ENCODE assay signal across 19 cellular contexts in genomic region chr12:107396991-107397390, GRCh38.
DNase-seq lines count a peak whose midpoint lies in the region; ATAC-seq and TF ChIP-seq lines count a peak whose summit lies in the region.
"Had no signal": no experiment of that assay in that cellular context is flagged by ENCODE, and none has a peak within 500 bp of the region (broad histone marks: within the 10 kb centered on the region; RNA-seq: fewer than 3 reads in every experiment).

No MANE protein-coding gene starts in this region.

- H3K36me3 ChIP-seq in smooth muscle cell (ENCODE audit: low read depth), result no peaks in the 10 kb centered on the region
- H3K36me3 ChIP-seq in stomach, result no peaks in the 10 kb centered on the region
- H3K36me3 ChIP-seq: BE2C, colonic mucosa, gastroesophageal sphincter, HAP-1 had no signal

- H3K4me3 ChIP-seq in astrocyte of the spinal cord (ENCODE audit: low read depth, low read length) (no peak overlapping the region), smooth muscle cell (no peak overlapping the region), stomach (no peak overlapping the region)
- H3K4me3 ChIP-seq: colonic mucosa, gastroesophageal sphincter, HAP-1 had no signal

- no peaks in the 10 kb centered on the region for H3K9me3 Mint-ChIP-seq in stimulated activated naive CD8-positive, alpha-beta T cell treated with anti-CD3 and anti-CD28 coated beads, Interleukin-15, amount 100 ng/mL, for 72 hours
- H3K9me3 Mint-ChIP-seq: activated naive CD4-positive, alpha-beta T cell treated with anti-CD3 and anti-CD28 coated beads for 36 hours had no signal

- H3K4me1 ChIP-seq in smooth muscle cell (ENCODE audit: low read depth) (peaks cover 18% of the 10 kb centered on the region), stomach (no peaks in the 10 kb centered on the region)
- H3K4me1 ChIP-seq: colonic mucosa, gastroesophageal sphincter, HAP-1 had no signal

- no peak overlapping the region for H3K4me3 Mint-ChIP-seq in stimulated activated naive CD8-positive, alpha-beta T cell treated with anti-CD3 and anti-CD28 coated beads, Interleukin-15, amount 100 ng/mL, for 72 hours
- H3K4me3 Mint-ChIP-seq: activated naive CD4-positive, alpha-beta T cell treated with anti-CD3 and anti-CD28 coated beads for 36 hours had no signal

- intact Hi-C loops in stomach (cut with DNase I; ENCODE audit: low total_unique reads), result no loop called here

- peaks cover 2% of the 10 kb centered on the region for H3K27me3 ChIP-seq in smooth muscle cell (ENCODE audit: low read depth)
- H3K27me3 ChIP-seq in stomach, result no peaks in the 10 kb centered on the region
- H3K27me3 ChIP-seq: BE2C, colonic mucosa had no signal

- peak overlapping the region; percentile 19 for H3K27ac ChIP-seq in smooth muscle cell (ENCODE audit: low read depth)
- no peak overlapping the region for H3K27ac ChIP-seq in stomach
- H3K27ac ChIP-seq: 22Rv1, colonic mucosa, gastroesophageal sphincter had no signal

- H3K27ac Mint-ChIP-seq in stimulated activated naive CD8-positive, alpha-beta T cell treated with anti-CD3 and anti-CD28 coated beads, Interleukin-15, amount 100 ng/mL, for 72 hours, result no peak overlapping the region
- H3K27ac Mint-ChIP-seq: activated naive CD4-positive, alpha-beta T cell treated with anti-CD3 and anti-CD28 coated beads for 36 hours had no signal

- TF ChIP-seq POLR2A in stomach (IDR thresholded peaks at IDR 0.05), result no peak

- H4K20me1 ChIP-seq in smooth muscle cell (ENCODE audit: low read depth), result no peaks in the 10 kb centered on the region

- no peak overlapping the region for H2AFZ ChIP-seq in smooth muscle cell (ENCODE audit: low read depth)

- H3K4me1 Mint-ChIP-seq in stimulated activated naive CD8-positive, alpha-beta T cell treated with anti-CD3 and anti-CD28 coated beads, Interleukin-15, amount 100 ng/mL, for 72 hours, result peaks cover 100% of the 10 kb centered on the region

- H3K9ac ChIP-seq in smooth muscle cell (ENCODE audit: low read depth), result no peak overlapping the region

- H3F3A ChIP-seq in smooth muscle cell (ENCODE audit: low read depth), result no peaks in the 10 kb centered on the region

- TF ChIP-seq CTCF in astrocyte of the spinal cord (IDR thresholded peaks at IDR 0.05; ENCODE audit: low read depth, low read length) (no peak), smooth muscle cell (IDR thresholded peaks at IDR 0.05; ENCODE audit: borderline replicate concordance, insufficient read depth, poor library complexity, severe bottlenecking) (no peak), stomach (IDR thresholded peaks at IDR 0.05) (no peak)

- H3K27me3 Mint-ChIP-seq in stimulated activated naive CD8-positive, alpha-beta T cell treated with anti-CD3 and anti-CD28 coated beads, Interleukin-15, amount 100 ng/mL, for 72 hours, result no peaks in the 10 kb centered on the region

- ATAC-seq in stimulated activated naive CD8-positive, alpha-beta T cell treated with anti-CD3 and anti-CD28 coated beads, Interleukin-15, amount 100 ng/mL, for 72 hours, result no peak
- ATAC-seq: gastroesophageal sphincter had no signal

- H3K9me3 ChIP-seq in smooth muscle cell (replicated peaks; ENCODE audit: low read depth) (no peaks in the 10 kb centered on the region), stomach (no peaks in the 10 kb centered on the region)
- H3K9me3 ChIP-seq: BE2C, colonic mucosa, gastroesophageal sphincter, HAP-1 had no signal

- 74% methylated on average over 7 of the region's 7 CpGs for WGBS in smooth muscle cell (ENCODE audit: low lambda C conversion rate)
- 47 to 67% (median 56%) methylated on average over 7 of the region's 7 CpGs for WGBS in stomach, 5 donors

- H3K79me2 ChIP-seq in smooth muscle cell (ENCODE audit: low read depth), result no peaks in the 10 kb centered on the region

- in situ Hi-C loops in astrocyte of the spinal cord (cut with HindIII; ENCODE audit: low sequenced_read_pairs), result no loop called here

- TF ChIP-seq EP300 in stomach (IDR thresholded peaks at IDR 0.05), result no peak

- DNase-seq in NCI-H1417 (lab: John Stamatoyannopoulos, UW), result peak in 2 of 3 experiments; percentile 24 to 43
- no peak for DNase-seq in NCI-H1417 treated with DMSO at 0.1 percent for 48 hours (lab: John Stamatoyannopoulos, UW)
- peak; percentile 43 for DNase-seq in astrocyte of the spinal cord (ENCODE audit: low read depth, low spot score)
- DNase-seq in iris pigment epithelial cell (ENCODE audit: low read depth), result peak; percentile 23
- DNase-seq in smooth muscle cell (lab: John Stamatoyannopoulos, UW; ENCODE audit: unreplicated experiment), result no peak
- DNase-seq in activated gamma-delta T cell treated with Interleukin-2 at 50 U/mL for 16 hours, result no peak
- DNase-seq in stimulated activated naive CD8-positive, alpha-beta T cell treated with anti-CD3 and anti-CD28 coated beads, Interleukin-15, amount 100 ng/mL, for 72 hours, result no peak
- no peak for DNase-seq in stomach
- DNase-seq: activated naive CD4-positive, alpha-beta T cell treated with anti-CD3 and anti-CD28 coated beads for 36 hours; BE2C; colonic mucosa; KG1; NCI-H1105; NCI-H226; NK-92 treated with Interleukin-12 subunit alpha and Interleukin-12 subunit beta, amount 100 ng/mL, for 24 hours; SW 1271 had no signal

- H3K4me2 ChIP-seq in smooth muscle cell, result no peak overlapping the region

Comparison
In these comparisons a context has a peak if more than half of its experiments do, and no peak if none do; other contexts are left out.
1. DNase-seq: peak in NCI-H1417 (2 of 3), astrocyte of the spinal cord (single experiment) and iris pigment epithelial cell (single experiment); none in NCI-H1417 treated with DMSO at 0.1 percent for 48 hours (single experiment), smooth muscle cell (single experiment), activated gamma-delta T cell treated with Interleukin-2 at 50 U/mL for 16 hours (single experiment), stimulated activated naive CD8-positive, alpha-beta T cell treated with anti-CD3 and anti-CD28 coated beads, Interleukin-15, amount 100 ng/mL, for 72 hours (0 of 2) and stomach (single experiment).